ENCODE assay signal across 14 cellular contexts in genomic region chr9:136306691-136307208, GRCh38.
DNase-seq lines count a peak whose midpoint lies in the region; ATAC-seq and TF ChIP-seq lines count a peak whose summit lies in the region.
"Had no signal": no experiment of that assay in that cellular context is flagged by ENCODE, and none has a peak within 500 bp of the region (broad histone marks: within the 10 kb centered on the region; RNA-seq: fewer than 3 reads in every experiment).

No MANE protein-coding gene starts in this region.

- peak; percentile 15 for DNase-seq in NCI-H2196 (lab: John Stamatoyannopoulos, UW; ENCODE audit: unreplicated experiment)
- no peak for DNase-seq in NCI-H2196 treated with DMSO at 0.1 percent for 48 hours (lab: John Stamatoyannopoulos, UW; ENCODE audit: unreplicated experiment)
- DNase-seq in DMS53 (lab: John Stamatoyannopoulos, UW) = peak; percentile 52
- DNase-seq in RWPE1 (ENCODE audit: low spot score) = peak; percentile 53
- no peak for DNase-seq in memory B cell (ENCODE audit: low spot score in 2 of 2)
- no peak for DNase-seq in activated CD4-positive, alpha-beta T cell treated with anti-CD3 and anti-CD28 coated beads, Interleukin-2, amount 50 U/mL, for 48 hours
- DNase-seq: activated effector memory CD4-positive, alpha-beta T cell treated with anti-CD3 and anti-CD28 coated beads, Interleukin-2, amount 50 U/mL, for 16 hours; mucosa of descending colon; NCI-H2029 treated with DMSO at 0.1 percent for 48 hours; transverse colon had no signal

- ATAC-seq in memory B cell (ENCODE audit: low read depth) = peak; percentile 13
- no peak for ATAC-seq in activated CD4-positive, CD25-positive, alpha-beta regulatory T cell treated with anti-CD3 and anti-CD28 coated beads, Interleukin-2, amount 50 U/mL, for 24 hours
- no peak for ATAC-seq in GM19395 (IDR thresholded peaks at IDR 0.05; ENCODE audit: unreplicated experiment)

- H3K27ac ChIP-seq in RWPE1 = peak overlapping the region; percentile 11; the same call in 1 of the 2 replicates
- H3K27ac ChIP-seq: KMS-11, prostate gland, transverse colon had no signal

- no peak overlapping the region for H3K4me3 Mint-ChIP-seq in memory B cell

- CTCF ChIA-PET in RWPE1 (lab: Yijun Ruan, JAX) = no interaction called here

- peaks cover 11% of the 10 kb centered on the region for H3K27me3 Mint-ChIP-seq in memory B cell

- POLR2A ChIA-PET in RWPE1 (lab: Yijun Ruan, JAX; ENCODE audit: low non-redundant PET) = no interaction called here

- H3K36me3 Mint-ChIP-seq in memory B cell = no peaks in the 10 kb centered on the region

- H3K27ac Mint-ChIP-seq in memory B cell = no peak overlapping the region

- TF ChIP-seq CTCF in RWPE1 (conservative IDR thresholded peaks at IDR 0.05; ENCODE audit: low read depth) = no peak

- peaks cover 5% of the 10 kb centered on the region for H3K4me1 Mint-ChIP-seq in memory B cell

- no peaks in the 10 kb centered on the region for H3K9me3 Mint-ChIP-seq in memory B cell

Comparison
In these comparisons a context has a peak if more than half of its experiments do, and no peak if none do; other contexts are left out.
1. DNase-seq: peak in NCI-H2196 (single experiment), DMS53 (single experiment) and RWPE1 (single experiment); none in NCI-H2196 treated with DMSO at 0.1 percent for 48 hours (single experiment), memory B cell (0 of 2) and activated CD4-positive, alpha-beta T cell treated with anti-CD3 and anti-CD28 coated beads, Interleukin-2, amount 50 U/mL, for 48 hours (0 of 2).